1 cellular context compared by ENCODE assay signal in genomic region chr7:93366816-93367215, GRCh38.
A peak's percentile ranks its signal among the peaks of the same experiment; 100 is the strongest.
TF ChIP-seq lines count a peak whose summit lies in the region.

No MANE protein-coding gene starts in this region.

TF ChIP-seq in IMR-90, 13 proteins besides CTCF, POLR2A, EP300 and RAD21 (continued from another document):
- TF ChIP-seq ELK1 (IDR thresholded peaks at IDR 0.05; ENCODE audit: borderline replicate concordance, low read depth, low read length): no peak
- peak; percentile 75 for TF ChIP-seq MAFK (IDR thresholded peaks at IDR 0.05; ENCODE audit: low read depth, low read length)
TF ChIP-seq in IMR-90: peak in this region for 1.
